ENCODE assay signal across 35 cellular contexts in the genomic region with DNA sequence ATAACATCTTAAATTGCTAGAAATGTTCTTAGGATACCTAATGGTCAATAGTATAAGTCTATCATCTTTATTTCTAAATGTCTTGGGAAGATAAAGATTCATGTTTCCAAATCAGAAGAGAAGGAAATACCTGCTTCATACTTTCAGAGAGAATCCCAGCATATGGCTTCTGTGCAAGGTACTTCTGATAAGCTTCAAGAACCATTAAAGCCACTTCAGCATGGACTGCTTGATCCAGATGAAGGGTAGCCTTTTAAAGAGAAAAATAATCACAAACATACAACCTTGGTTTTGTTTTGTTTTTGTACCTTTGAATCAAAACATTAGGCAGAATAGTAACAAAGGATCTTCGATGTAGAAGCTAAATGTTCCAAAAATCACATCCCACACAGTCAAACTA.
"Had no signal": no experiment of that assay in that cellular context is flagged by ENCODE, and none has a peak within 500 bp of the region (broad histone marks: within the 10 kb centered on the region; RNA-seq: fewer than 3 reads in every experiment).

No MANE protein-coding gene starts in this region.

- H3K27me3 Mint-ChIP-seq: activated B cell treated with CpG ODN at 0.5 μM for 24 hours; activated CD4-positive, alpha-beta memory T cell treated with anti-CD3 and anti-CD28 coated beads for 36 hours; activated CD4-positive, alpha-beta T cell treated with anti-CD3 and anti-CD28 coated beads, Interleukin-2, amount 10 ng/mL, durations not matched to agents 24 days and 14 days; activated CD8-positive, alpha-beta T cell treated with anti-CD3 and anti-CD28 coated beads for 36 hours; activated naive CD8-positive, alpha-beta T cell treated with anti-CD3 and anti-CD28 coated beads for 36 hours; activated T-helper 17 cell treated with anti-CD3 and anti-CD28 coated beads, Interleukin-2, amount 50 U/mL, for 72 hours had no signal

- DNase-seq: activated B cell treated with CpG ODN at 0.5 μM for 24 hours; activated CD4-positive, alpha-beta memory T cell treated with anti-CD3 and anti-CD28 coated beads for 36 hours; activated CD4-positive, alpha-beta T cell treated with anti-CD3 and anti-CD28 coated beads for 4 hours; activated CD4-positive, alpha-beta T cell treated with anti-CD3 and anti-CD28 coated beads, Interleukin-2, amount 10 ng/mL, durations not matched to agents 24 days and 14 days; activated CD4-positive, alpha-beta T cell treated with anti-CD3 and anti-CD28 coated beads, Interleukin-2, amount 50 U/mL, for 1 hour; activated CD4-positive, alpha-beta T cell treated with anti-CD3 and anti-CD28 coated beads, Interleukin-2, amount 50 U/mL, for 4 hours; activated CD4-positive, CD25-positive, alpha-beta regulatory T cell treated with anti-CD3 and anti-CD28 coated beads, Interleukin-2, amount 50 U/mL, for 72 hours; activated CD8-positive, alpha-beta memory T cell treated with anti-CD3 and anti-CD28 coated beads, Interleukin-2, amount 50 U/mL, for 4 hours; activated CD8-positive, alpha-beta T cell treated with anti-CD3 and anti-CD28 coated beads for 36 hours; activated effector memory CD4-positive, alpha-beta T cell treated with anti-CD3 and anti-CD28 coated beads, Interleukin-2, amount 50 U/mL, for 16 hours; activated gamma-delta T cell treated with Interleukin-2 at 50 U/mL for 16 hours; activated naive CD4-positive, alpha-beta T cell; activated naive CD4-positive, alpha-beta T cell treated with anti-CD3 and anti-CD28 coated beads for 36 hours; activated naive CD4-positive, alpha-beta T cell treated with anti-CD3 and anti-CD28 coated beads, Interleukin-2, amount 50 U/mL, for 16 hours; activated naive CD8-positive, alpha-beta T cell treated with anti-CD3 and anti-CD28 coated beads for 36 hours; activated T-cell treated with anti-CD3 and anti-CD28 coated beads for 4 hours; activated T-cell treated with anti-CD3 and anti-CD28 coated beads, Interleukin-2, amount 50 U/mL, for 1 hour; activated T-cell treated with anti-CD3 and anti-CD28 coated beads, Interleukin-2, amount 50 U/mL, for 4 hours; activated T-cell treated with anti-CD3 and anti-CD28 coated beads, Interleukin-2, amount 50 U/mL, for 72 hours; adrenal gland; amniotic stem cell; aorta; body of pancreas; brain microvascular endothelial cell; central memory CD4-positive, alpha-beta T cell; T-helper 1 cell; T-helper 2 cell; T-helper 9 cell had no signal

- H3K4me3 Mint-ChIP-seq: activated B cell treated with CpG ODN at 0.5 μM for 24 hours; activated CD4-positive, alpha-beta memory T cell treated with anti-CD3 and anti-CD28 coated beads for 36 hours; activated CD4-positive, alpha-beta T cell treated with anti-CD3 and anti-CD28 coated beads, Interleukin-2, amount 10 ng/mL, durations not matched to agents 24 days and 14 days; activated CD8-positive, alpha-beta T cell treated with anti-CD3 and anti-CD28 coated beads for 36 hours; activated naive CD4-positive, alpha-beta T cell treated with anti-CD3 and anti-CD28 coated beads for 36 hours; activated naive CD8-positive, alpha-beta T cell treated with anti-CD3 and anti-CD28 coated beads for 36 hours; activated T-cell treated with anti-CD3 and anti-CD28 coated beads, Interleukin-2, amount 50 U/mL, for 4 hours; activated T-cell treated with anti-CD3 and anti-CD28 coated beads, Interleukin-2, amount 50 U/mL, for 72 hours; activated T-helper 1 cell treated with anti-CD3 and anti-CD28 coated beads, Interleukin-12 subunit alpha, Interleukin-12 subunit beta, Interleukin-2, Interleukin-4 antibody, amounts not matched to agents 30 ng/mL and 10 ng/mL and 1 ng/mL, durations not matched to agents 14 hours and 24 hours and 36 hours; activated T-helper 17 cell treated with anti-CD3 and anti-CD28 coated beads, Interleukin-2, amount 50 U/mL, for 72 hours; T-helper 1 cell treated with Interleukin-12 subunit alpha and Interleukin-12 subunit beta and Interleukin-4 antibody, amounts not matched to agents 30 μg/mL and 1 μg/mL, for 36 hours; T-helper 2 cell treated with Interferon-gamma antibody and Interleukin-4, amounts not matched to agents 5 μg/mL and 100 μg/mL, for 36 hours had no signal

- FAIRE-seq: astrocyte, TTC549 had no signal

- H3K27ac Mint-ChIP-seq: activated B cell treated with CpG ODN at 0.5 μM for 24 hours; activated CD4-positive, alpha-beta memory T cell treated with anti-CD3 and anti-CD28 coated beads for 36 hours; activated CD4-positive, alpha-beta T cell treated with anti-CD3 and anti-CD28 coated beads, Interleukin-2, amount 10 ng/mL, durations not matched to agents 24 days and 14 days; activated CD8-positive, alpha-beta T cell treated with anti-CD3 and anti-CD28 coated beads for 36 hours; activated naive CD4-positive, alpha-beta T cell treated with anti-CD3 and anti-CD28 coated beads for 36 hours; activated naive CD4-positive, alpha-beta T cell treated with anti-CD3 and anti-CD28 coated beads, Interleukin-2, amount 50 U/mL, for 72 hours; activated naive CD8-positive, alpha-beta T cell treated with anti-CD3 and anti-CD28 coated beads for 36 hours; activated T-cell treated with anti-CD3 and anti-CD28 coated beads, Interleukin-2, amount 50 U/mL, for 72 hours; activated T-helper 1 cell treated with anti-CD3 and anti-CD28 coated beads, Interleukin-12 subunit alpha, Interleukin-12 subunit beta, Interleukin-2, Interleukin-4 antibody, amounts not matched to agents 30 ng/mL and 10 ng/mL and 1 ng/mL, durations not matched to agents 14 hours and 24 hours and 36 hours; activated T-helper 17 cell treated with anti-CD3 and anti-CD28 coated beads, Interleukin-2, amount 50 U/mL, for 72 hours; T-helper 1 cell treated with Interleukin-12 subunit alpha and Interleukin-12 subunit beta and Interleukin-4 antibody, amounts not matched to agents 30 μg/mL and 1 μg/mL, for 36 hours; T-helper 2 cell treated with Interferon-gamma antibody and Interleukin-4, amounts not matched to agents 5 μg/mL and 100 μg/mL, for 36 hours had no signal

- H3K9me3 Mint-ChIP-seq: activated B cell treated with CpG ODN at 0.5 μM for 24 hours; activated CD4-positive, alpha-beta memory T cell treated with anti-CD3 and anti-CD28 coated beads for 36 hours; activated CD4-positive, alpha-beta T cell treated with anti-CD3 and anti-CD28 coated beads, Interleukin-2, amount 10 ng/mL, durations not matched to agents 24 days and 14 days; activated CD8-positive, alpha-beta T cell treated with anti-CD3 and anti-CD28 coated beads for 36 hours; activated naive CD4-positive, alpha-beta T cell treated with anti-CD3 and anti-CD28 coated beads for 36 hours; activated naive CD4-positive, alpha-beta T cell treated with anti-CD3 and anti-CD28 coated beads, Interleukin-2, amount 50 U/mL, for 72 hours; activated naive CD8-positive, alpha-beta T cell treated with anti-CD3 and anti-CD28 coated beads for 36 hours; activated T-cell treated with anti-CD3 and anti-CD28 coated beads, Interleukin-2, amount 50 U/mL, for 4 hours; activated T-cell treated with anti-CD3 and anti-CD28 coated beads, Interleukin-2, amount 50 U/mL, for 72 hours; activated T-helper 1 cell treated with anti-CD3 and anti-CD28 coated beads, Interleukin-12 subunit alpha, Interleukin-12 subunit beta, Interleukin-2, Interleukin-4 antibody, amounts not matched to agents 30 ng/mL and 10 ng/mL and 1 ng/mL, durations not matched to agents 14 hours and 24 hours and 36 hours; activated T-helper 17 cell treated with anti-CD3 and anti-CD28 coated beads, Interleukin-2, amount 50 U/mL, for 72 hours; T-helper 1 cell treated with Interleukin-12 subunit alpha and Interleukin-12 subunit beta and Interleukin-4 antibody, amounts not matched to agents 30 μg/mL and 1 μg/mL, for 36 hours; T-helper 2 cell treated with Interferon-gamma antibody and Interleukin-4, amounts not matched to agents 5 μg/mL and 100 μg/mL, for 36 hours had no signal
